Comparison of ENCODE assay signal across 32 cellular contexts in the genomic region with DNA sequence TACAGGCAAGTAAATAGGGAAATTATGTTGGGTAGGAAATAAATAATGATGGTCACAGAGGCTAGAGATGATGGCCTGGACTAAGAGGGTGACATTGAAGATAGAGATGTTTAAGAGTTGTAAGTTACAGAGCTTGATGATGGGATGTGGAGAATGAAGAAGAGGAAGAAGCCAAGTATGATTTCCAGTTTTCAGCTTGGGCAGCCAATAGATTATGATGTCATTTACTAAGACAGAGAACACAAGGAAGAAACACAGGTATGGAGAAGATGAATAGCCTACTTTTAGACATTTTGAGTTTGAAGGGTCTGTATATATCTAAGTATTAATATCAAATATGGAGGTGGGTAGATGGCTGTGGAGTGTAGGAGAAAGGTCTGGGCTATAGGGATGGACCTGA. TPM values are rescaled to one million over a fixed set of nuclear protein-coding genes. Genes with fewer than 3 reads are reported as not detected.
"Had no signal": no experiment of that assay in that cellular context is flagged by ENCODE, and none has a peak within 500 bp of the region (broad histone marks: within the 10 kb centered on the region; RNA-seq: fewer than 3 reads in every experiment).

No MANE protein-coding gene starts in this region.

- H3K9me3 Mint-ChIP-seq: stimulated activated memory B cell treated with anti-CD40 and anti-IgM and Interleukin-4, amounts not matched to agents 10 μg/mL and 1 μg/mL and 100 μg/mL, for 72 hours; type B pancreatic cell had no signal

- H2AFZ ChIP-seq: neural progenitor cell, parathyroid adenoma had no signal

- H3K4me1 Mint-ChIP-seq: naive thymus-derived CD8-positive, alpha-beta T cell; neural progenitor cell; stimulated activated naive CD8-positive, alpha-beta T cell treated with anti-CD3 and anti-CD28 coated beads, Interleukin-15, amount 100 ng/mL, for 72 hours had no signal

- H3K4me1 ChIP-seq: neural progenitor cell, parathyroid adenoma, psoas muscle, suprapubic skin, testis, tibial artery, upper lobe of right lung, uterus had no signal

- H3K27ac Mint-ChIP-seq: naive thymus-derived CD8-positive, alpha-beta T cell; natural killer cell treated with Interleukin-12 subunit alpha and Interleukin-12 subunit beta and Interleukin-15 and Interleukin-18, amount 100 ng/mL, for 72 hours; nephron progenitor cell; neural progenitor cell; progenitor cell of endocrine pancreas; stimulated activated memory B cell treated with anti-CD40 and anti-IgM and Interleukin-4, amounts not matched to agents 10 μg/mL and 1 μg/mL and 100 μg/mL, for 72 hours; stimulated activated naive CD8-positive, alpha-beta T cell treated with anti-CD3 and anti-CD28 coated beads, Interleukin-15, amount 100 ng/mL, for 72 hours; type B pancreatic cell had no signal

- DNase-seq: naive thymus-derived CD8-positive, alpha-beta T cell; nephron progenitor cell; occipital lobe; ovary; posterior cingulate gyrus; psoas muscle; right cardiac atrium; spleen; stimulated activated CD4-positive, alpha-beta T cell treated with anti-CD3 and anti-CD28 coated beads, Interleukin-12 subunit alpha, Interleukin-12 subunit beta, amount 100 ng/mL, for 4 hours; stimulated activated CD4-positive, alpha-beta T cell treated with anti-CD3 and anti-CD28 coated beads, Interleukin-1b, Interleukin-23, amount 100 ng/mL, for 48 hours; stimulated activated CD4-positive, alpha-beta T cell treated with anti-CD3 and anti-CD28 coated beads, Interleukin-4, amount 100 ng/mL, for 1 hour; stimulated activated CD4-positive, alpha-beta T cell treated with anti-CD3 and anti-CD28 coated beads, Interleukin-4, amount 100 ng/mL, for 4 hours; stimulated activated CD8-positive, alpha-beta memory T cell treated with anti-CD3 and anti-CD28 coated beads, Interleukin-4, amount 100 ng/mL, for 48 hours; stimulated activated naive CD4-positive, alpha-beta T cell; stimulated activated naive CD8-positive, alpha-beta T cell treated with anti-CD3 and anti-CD28 coated beads, Interleukin-15, amount 100 ng/mL, for 72 hours; stimulated activated naive CD8-positive, alpha-beta T cell treated with anti-CD3 and anti-CD28 coated beads, Interleukin-15, Interleukin-2, amounts not matched to agents 100 U/mL and 50 U/mL, for 24 hours; substantia nigra; testis; tibial artery; transverse colon; upper lobe of right lung; uterus had no signal

- H3K9me3 ChIP-seq: ovary, psoas muscle, suprapubic skin, testis, tibial artery, transverse colon, upper lobe of right lung, uterus had no signal

- H3K4me3 Mint-ChIP-seq: naive thymus-derived CD8-positive, alpha-beta T cell; natural killer cell treated with Interleukin-12 subunit alpha and Interleukin-12 subunit beta and Interleukin-15 and Interleukin-18, amount 100 ng/mL, for 72 hours; nephron progenitor cell; neural progenitor cell; stimulated activated memory B cell treated with anti-CD40 and anti-IgM and Interleukin-4, amounts not matched to agents 10 μg/mL and 1 μg/mL and 100 μg/mL, for 72 hours; stimulated activated naive CD8-positive, alpha-beta T cell treated with anti-CD3 and anti-CD28 coated beads, Interleukin-15, amount 100 ng/mL, for 72 hours; type B pancreatic cell had no signal

- H3K36me3 ChIP-seq: neural progenitor cell, ovary, spleen, suprapubic skin, tibial artery, transverse colon, upper lobe of right lung, uterus had no signal

- H3K36me3 Mint-ChIP-seq: naive thymus-derived CD8-positive, alpha-beta T cell; neural progenitor cell; stimulated activated memory B cell treated with anti-CD40 and anti-IgM and Interleukin-4, amounts not matched to agents 10 μg/mL and 1 μg/mL and 100 μg/mL, for 72 hours; type B pancreatic cell had no signal

- ATAC-seq: naive thymus-derived CD8-positive, alpha-beta T cell; natural killer cell treated with Interleukin-12 subunit alpha and Interleukin-12 subunit beta and Interleukin-15 and Interleukin-18, amount 100 ng/mL, for 72 hours; psoas muscle; right cardiac atrium; sciatic nerve; stimulated activated memory B cell treated with anti-CD40 and anti-IgM and Interleukin-4, amounts not matched to agents 10 μg/mL and 1 μg/mL and 100 μg/mL, for 72 hours; stimulated activated naive CD8-positive, alpha-beta T cell treated with anti-CD3 and anti-CD28 coated beads, Interleukin-15, amount 100 ng/mL, for 72 hours; stimulated activated naive CD8-positive, alpha-beta T cell treated with anti-CD3 and anti-CD28 coated beads, Interleukin-15, Interleukin-2, amounts not matched to agents 100 U/mL and 50 U/mL, for 24 hours; upper lobe of right lung had no signal

- H3K4me2 ChIP-seq: neural progenitor cell, smooth muscle cell had no signal

- H3K27ac ChIP-seq: neural progenitor cell, ovary, parathyroid adenoma, psoas muscle, skin epidermis, spleen, suprapubic skin, testis, tibial artery, transverse colon, upper lobe of right lung, uterus had no signal

- H3K27me3 ChIP-seq: neural progenitor cell, ovary, suprapubic skin, testis, tibial artery, transverse colon, upper lobe of right lung, uterus had no signal

- H3K9ac ChIP-seq: neural progenitor cell, parathyroid adenoma had no signal

- H3K4me3 ChIP-seq: neural progenitor cell, ovary, psoas muscle, skin epidermis, smooth muscle cell, spleen, suprapubic skin, testis, tibial artery, transverse colon, upper lobe of right lung, uterus had no signal

- H3K79me2 ChIP-seq: parathyroid adenoma had no signal

RNA-seq across cellular contexts. Expression of gene PRELP, which starts 56.0 kb away (rescaled TPM):
- total RNA-seq: naive thymus-derived CD8-positive, alpha-beta T cell; natural killer cell treated with Interleukin-12 subunit alpha and Interleukin-12 subunit beta and Interleukin-15 and Interleukin-18, amount 100 ng/mL, for 72 hours had no signal
- polyA plus RNA-seq: naive thymus-derived CD8-positive, alpha-beta T cell had no signal
